In the genomic region with DNA sequence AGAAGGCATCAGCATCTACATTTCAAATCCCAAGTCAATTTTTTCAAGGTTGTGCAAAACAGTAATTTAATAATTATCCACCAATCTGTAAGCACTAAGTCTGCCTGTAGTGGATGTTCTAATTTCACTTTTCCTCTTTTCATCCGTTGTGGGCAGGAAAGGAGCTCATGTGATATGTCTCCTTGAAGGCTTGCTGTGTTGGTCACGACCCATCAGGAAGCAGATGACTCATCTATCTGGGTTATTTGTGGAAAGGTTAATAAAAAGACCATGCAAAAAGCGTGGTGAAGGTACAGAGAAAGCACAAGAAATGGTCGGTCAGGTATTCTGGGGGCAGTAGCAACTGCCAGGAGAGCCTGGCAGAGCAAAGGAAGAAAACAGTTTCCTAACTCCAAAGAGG, we compare ENCODE assay signal across 13 cellular contexts.
"Had no signal": no experiment of that assay in that cellular context is flagged by ENCODE, and none has a peak within 500 bp of the region (broad histone marks: within the 10 kb centered on the region; RNA-seq: fewer than 3 reads in every experiment).

No MANE protein-coding gene starts in this region.

- DNase-seq: activated CD4-positive, alpha-beta T cell treated with anti-CD3 and anti-CD28 coated beads for 1 hour; activated CD4-positive, alpha-beta T cell treated with anti-CD3 and anti-CD28 coated beads, Interleukin-2, amount 50 U/mL, for 4 hours; activated naive CD4-positive, alpha-beta T cell treated with Interleukin-2 at 50 U/mL for 16 hours; activated T-cell treated with anti-CD3 and anti-CD28 coated beads for 4 hours; anterior cingulate cortex; hypothalamus; kidney glomerular epithelial cell; psoas muscle; stimulated activated naive CD8-positive, alpha-beta T cell treated with anti-CD3 and anti-CD28 coated beads, Interleukin-15, Interleukin-2, amounts not matched to agents 100 U/mL and 50 U/mL, for 24 hours; T-cell; transverse colon had no signal

- H3K4me3 ChIP-seq: breast epithelium, psoas muscle, transverse colon had no signal

- H3K9me3 ChIP-seq: breast epithelium, transverse colon had no signal

- H3K36me3 ChIP-seq: breast epithelium, transverse colon had no signal

- H3K27ac ChIP-seq: breast epithelium, psoas muscle, transverse colon had no signal

- H3K27me3 ChIP-seq: breast epithelium, transverse colon had no signal

- ATAC-seq: psoas muscle; sciatic nerve; stimulated activated naive CD8-positive, alpha-beta T cell treated with anti-CD3 and anti-CD28 coated beads, Interleukin-15, Interleukin-2, amounts not matched to agents 100 U/mL and 50 U/mL, for 24 hours; T-cell had no signal

- H3K4me1 ChIP-seq: breast epithelium, psoas muscle, transverse colon had no signal
